29 cellular contexts compared by ENCODE assay signal in genomic region chr6:153941768-153942167, GRCh38.
A peak's percentile ranks its signal among the peaks of the same experiment; 100 is the strongest.
DNase-seq lines count a peak whose midpoint lies in the region; ATAC-seq and TF ChIP-seq lines count a peak whose summit lies in the region.
"Had no signal": no experiment of that assay in that cellular context is flagged by ENCODE, and none has a peak within 500 bp of the region (broad histone marks: within the 10 kb centered on the region; RNA-seq: fewer than 3 reads in every experiment).

No MANE protein-coding gene starts in this region.

- H3K4me1 ChIP-seq in hepatocyte (ENCODE audit: insufficient read depth) = peaks cover 5% of the 10 kb centered on the region
- H3K4me1 ChIP-seq: ascending aorta, tibial nerve had no signal

- H3K9me2 ChIP-seq in hepatocyte (replicated peaks; ENCODE audit: insufficient read depth) = no peaks in the 10 kb centered on the region

- no peaks in the 10 kb centered on the region for H3K27me3 ChIP-seq in hepatocyte
- H3K27me3 ChIP-seq: ascending aorta, tibial nerve had no signal

- no peak overlapping the region for H3K27ac ChIP-seq in hepatocyte
- H3K27ac ChIP-seq: ascending aorta, PC-9, tibial nerve had no signal

- H4K20me1 ChIP-seq in hepatocyte (ENCODE audit: insufficient read depth, poor library complexity, severe bottlenecking) = no peaks in the 10 kb centered on the region

- H3K9me3 ChIP-seq in hepatocyte (ENCODE audit: low read depth) = no peaks in the 10 kb centered on the region
- H3K9me3 ChIP-seq: ascending aorta, tibial nerve had no signal

- DNase-seq in hepatocyte (ENCODE audit: low spot score) = peak; percentile 67
- DNase-seq in activated CD4-positive, alpha-beta T cell treated with anti-CD3 and anti-CD28 coated beads for 48 hours = no peak
- DNase-seq in NCI-H526 treated with DMSO at 0.1 percent for 48 hours (lab: John Stamatoyannopoulos, UW) = no peak
- DNase-seq: activated CD4-positive, CD25-positive, alpha-beta regulatory T cell; activated CD8-positive, alpha-beta memory T cell treated with anti-CD3 and anti-CD28 coated beads, Interleukin-2, amount 10 ng/mL, durations not matched to agents 7 days and 5 days; activated gamma-delta T cell; activated T-cell treated with anti-CD3 and anti-CD28 coated beads, Interleukin-2, amount 50 U/mL, for 4 hours; C1 segment of cervical spinal cord; effector memory CD8-positive, alpha-beta T cell; erythroblast; GDM1; H9; KBM-7; NCI-H1105 treated with DMSO at 0.1 percent for 48 hours; NCI-H1930; NCI-H2171 treated with DMSO at 0.1 percent for 48 hours; NCI-H510A treated with DMSO at 0.1 percent for 48 hours; NK-92 treated with Interleukin-12 subunit alpha and Interleukin-12 subunit beta, amount 100 ng/mL, for 24 hours; PC-9; stimulated activated CD4-positive, alpha-beta T cell treated with anti-CD3 and anti-CD28 coated beads, Interleukin-12 subunit alpha, Interleukin-12 subunit beta, amount 100 ng/mL, for 4 hours; stimulated activated CD4-positive, alpha-beta T cell treated with anti-CD3 and anti-CD28 coated beads, Interleukin-2, amount 100 ng/mL, for 48 hours; T-helper 17 cell had no signal

- H3K36me3 ChIP-seq in hepatocyte (replicated peaks; ENCODE audit: insufficient read depth, low read depth) = no peaks in the 10 kb centered on the region
- H3K36me3 ChIP-seq: ascending aorta, tibial nerve had no signal

- H2AFZ ChIP-seq in hepatocyte = no peak overlapping the region
- H2AFZ ChIP-seq: PC-9 had no signal

- ATAC-seq in GM18867 (IDR thresholded peaks at IDR 0.05; ENCODE audit: unreplicated experiment) = peak; percentile 32
- peak; percentile 9 for ATAC-seq in HG03457 (IDR thresholded peaks at IDR 0.05; ENCODE audit: unreplicated experiment)
- no peak for ATAC-seq in GM21619 (IDR thresholded peaks at IDR 0.05; ENCODE audit: unreplicated experiment)
- no peak for ATAC-seq in GM21447 (IDR thresholded peaks at IDR 0.05; ENCODE audit: unreplicated experiment)
- ATAC-seq: activated CD8-positive, alpha-beta memory T cell treated with anti-CD3 and anti-CD28 coated beads, Interleukin-2, amount 10 ng/mL, durations not matched to agents 7 days and 5 days; activated T-cell treated with anti-CD3 and anti-CD28 coated beads, Interleukin-2, amount 50 U/mL, for 4 hours; effector memory CD8-positive, alpha-beta T cell; Right ventricle myocardium inferior; T-helper 17 cell had no signal

- no peaks in the 10 kb centered on the region for H3K79me2 ChIP-seq in hepatocyte

- H3K4me3 ChIP-seq in hepatocyte = no peak overlapping the region
- H3K4me3 ChIP-seq: ascending aorta, PC-9, tibial nerve had no signal

- no peak overlapping the region for H3K4me2 ChIP-seq in hepatocyte
- H3K4me2 ChIP-seq: PC-9 had no signal

- no peak for TF ChIP-seq CTCF in hepatocyte (IDR thresholded peaks at IDR 0.05; ENCODE audit: poor library complexity)

- WGBS in hepatocyte (ENCODE audit: low lambda C conversion rate, missing lambda C conversion rate) = 42% methylated on average over 2 of the region's 2 CpGs

Comparison
In these comparisons a context has a peak if more than half of its experiments do, and no peak if none do; other contexts are left out.
1. ATAC-seq: peak in GM18867 (single experiment) and HG03457 (single experiment); none in GM21619 (single experiment) and GM21447 (single experiment).